Comparison of ENCODE assay signal across 37 cellular contexts in the genomic region with DNA sequence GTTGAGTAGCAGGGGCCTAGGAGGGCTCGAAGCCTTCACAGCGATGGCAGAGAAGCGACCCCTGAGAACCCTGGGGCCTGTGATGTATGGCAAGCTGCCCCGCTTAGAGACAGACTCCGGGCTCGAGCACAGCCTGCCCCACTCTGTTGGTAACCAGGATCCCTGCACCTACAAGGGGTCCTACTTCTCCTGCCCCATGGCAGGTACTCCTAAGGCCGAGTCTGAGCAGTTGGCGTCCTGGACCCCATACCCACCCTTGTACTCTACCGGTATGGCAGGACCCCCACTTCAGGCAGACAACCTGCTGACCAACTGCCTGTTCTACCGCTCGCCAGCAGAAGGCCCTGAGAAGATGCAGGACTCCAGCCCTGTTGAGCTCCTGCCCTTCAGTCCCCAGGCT. TPM values are rescaled to one million over a fixed set of nuclear protein-coding genes. Genes with fewer than 3 reads are reported as not detected.
"Had no signal": no experiment of that assay in that cellular context is flagged by ENCODE, and none has a peak within 500 bp of the region (broad histone marks: within the 10 kb centered on the region; RNA-seq: fewer than 3 reads in every experiment).

No MANE protein-coding gene starts in this region.

- H3K27me3 ChIP-seq: brain microvascular endothelial cell, SJCRH30 had no signal

- H3K27ac ChIP-seq: brain microvascular endothelial cell, PC-9, SJCRH30, SK-N-MC, WERI-Rb-1 had no signal

- ATAC-seq: activated CD8-positive, alpha-beta memory T cell treated with anti-CD3 and anti-CD28 coated beads, Interleukin-2, amount 10 ng/mL, durations not matched to agents 7 days and 5 days; activated T-helper 17 cell treated with anti-CD3 and anti-CD28 coated beads, Interleukin-2, amount 50 U/mL, for 72 hours had no signal

- H3K4me3 ChIP-seq: PC-9, SJCRH30, SK-N-MC had no signal

- DNase-seq: activated CD4-positive, alpha-beta memory T cell treated with anti-CD3 and anti-CD28 coated beads, Interleukin-2, amount 10 ng/mL, durations not matched to agents 7 days and 5 days; activated CD4-positive, alpha-beta T cell treated with anti-CD3 and anti-CD28 coated beads for 1 hour; activated CD4-positive, alpha-beta T cell treated with anti-CD3 and anti-CD28 coated beads for 48 hours; activated CD4-positive, CD25-positive, alpha-beta regulatory T cell; activated CD8-positive, alpha-beta memory T cell treated with anti-CD3 and anti-CD28 coated beads for 24 hours; activated CD8-positive, alpha-beta memory T cell treated with anti-CD3 and anti-CD28 coated beads, Interleukin-2, amount 10 ng/mL, durations not matched to agents 7 days and 5 days; activated CD8-positive, alpha-beta memory T cell treated with anti-CD3 and anti-CD28 coated beads, Interleukin-2, amount 50 U/mL, for 48 hours; activated effector memory CD4-positive, alpha-beta T cell treated with anti-CD3 and anti-CD28 coated beads, Interleukin-2, amount 50 U/mL, for 16 hours; activated naive CD4-positive, alpha-beta T cell; activated naive CD4-positive, alpha-beta T cell treated with anti-CD3 and anti-CD28 coated beads, Interleukin-2, amount 50 U/mL, for 16 hours; activated naive CD8-positive, alpha-beta T cell treated with anti-CD3 and anti-CD28 coated beads for 36 hours; activated T-cell treated with anti-CD3 and anti-CD28 coated beads, Interleukin-2, amount 50 U/mL, for 48 hours; amniotic stem cell; aorta; brain microvascular endothelial cell; central memory CD4-positive, alpha-beta T cell; NCI-H1105; NCI-H1436; NCI-H1694; NCI-H1930; NCI-H2081 treated with DMSO at 0.1 percent for 48 hours; NCI-H226; NCI-H446 treated with DMSO at 0.1 percent for 48 hours; NCI-H524; NK-92 treated with Interleukin-12 subunit alpha and Interleukin-12 subunit beta, amount 100 ng/mL, for 24 hours; PC-9; SHP77; SJCRH30; T1000; WERI-Rb-1 had no signal

- H3K9me3 ChIP-seq: SJCRH30 had no signal

- H2AFZ ChIP-seq: PC-9 had no signal

- FAIRE-seq: RCC 7860 had no signal

RNA-seq across cellular contexts. Expression of gene GOLGA6C, which starts 52.1 kb away (rescaled TPM):
- total RNA-seq: activated CD4-positive, alpha-beta memory T cell treated with anti-CD3 and anti-CD28 coated beads, Interleukin-2, amount 10 ng/mL, durations not matched to agents 7 days and 5 days; activated CD8-positive, alpha-beta memory T cell treated with anti-CD3 and anti-CD28 coated beads, Interleukin-2, amount 10 ng/mL, durations not matched to agents 7 days and 5 days; activated naive CD8-positive, alpha-beta T cell treated with anti-CD3 and anti-CD28 coated beads for 36 hours; activated T-helper 17 cell treated with anti-CD3 and anti-CD28 coated beads, Interleukin-2, amount 50 U/mL, for 72 hours; aorta; cerebellum; MCF 10A; PC-9; SJCRH30; T-helper 1 cell treated with Interleukin-12 subunit alpha and Interleukin-12 subunit beta and Interleukin-4 antibody, amounts not matched to agents 30 ng/mL and 1 ng/mL, for 36 hours; T-helper 2 cell treated with Interferon-gamma antibody and Interleukin-4, amounts not matched to agents 100 ng/mL and 5 ng/mL, for 36 hours had no signal
- polyA plus RNA-seq: aorta had no signal
